In the genomic region with DNA sequence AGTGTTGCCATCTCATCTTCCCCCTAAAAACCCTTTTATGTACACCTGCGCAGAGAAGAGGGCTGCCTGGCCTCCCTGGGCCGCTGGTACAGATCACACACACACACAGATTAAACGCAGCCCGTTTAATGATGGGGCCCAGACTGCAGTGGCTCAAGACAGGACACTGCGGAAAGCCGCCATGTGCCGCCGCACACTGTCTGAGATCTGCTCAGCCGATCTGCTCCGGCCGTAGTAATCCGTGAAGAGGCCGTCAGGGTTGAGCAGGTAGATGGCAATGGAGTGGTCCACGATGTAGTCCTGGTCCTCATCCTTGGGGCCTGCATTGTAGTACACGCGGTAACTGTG, we compare ENCODE assay signal across 11 cellular contexts. TPM values are rescaled to one million over a fixed set of nuclear protein-coding genes. Genes with fewer than 3 reads are reported as not detected.
DNase-seq lines count a peak whose midpoint lies in the region; ATAC-seq and TF ChIP-seq lines count a peak whose summit lies in the region.
"Had no signal": no experiment of that assay in that cellular context is flagged by ENCODE, and none has a peak within 500 bp of the region (broad histone marks: within the 10 kb centered on the region; RNA-seq: fewer than 3 reads in every experiment).

No MANE protein-coding gene starts in this region.

- H3K4me3 ChIP-seq in rectal smooth muscle tissue (ENCODE audit: low read length) (no peak overlapping the region), tibial artery (no peak overlapping the region)

- peaks cover 22% of the 10 kb centered on the region for H3K36me3 ChIP-seq in rectal smooth muscle tissue (ENCODE audit: control insufficient read depth, insufficient read depth, low read length)
- peaks cover 32 to 58% (median 42%) of the 10 kb centered on the region in 3 donors for H3K36me3 ChIP-seq in tibial artery

- intact Hi-C loops in tibial artery (cut with DNase I; ENCODE audit: low total_unique reads), result no loop called here

- H3K27me3 ChIP-seq in rectal smooth muscle tissue (ENCODE audit: control insufficient read depth, insufficient read depth, low read length), result no peaks in the 10 kb centered on the region
- no peaks in the 10 kb centered on the region for H3K27me3 ChIP-seq in tibial artery
- H3K27me3 ChIP-seq: ascending aorta had no signal

- peak overlapping the region; percentile 33 for H3K4me3 Mint-ChIP-seq in activated naive CD4-positive, alpha-beta T cell treated with anti-CD3 and anti-CD28 coated beads, Interleukin-2, amount 10 ng/mL, durations not matched to agents 7 days and 5 days
- H3K4me3 Mint-ChIP-seq: natural killer cell had no signal

- H3K27me3 Mint-ChIP-seq in activated naive CD4-positive, alpha-beta T cell treated with anti-CD3 and anti-CD28 coated beads, Interleukin-2, amount 10 ng/mL, durations not matched to agents 7 days and 5 days, result no peaks in the 10 kb centered on the region

- H3K9me3 ChIP-seq in tibial artery, result no peaks in the 10 kb centered on the region
- H3K9me3 ChIP-seq: ascending aorta, HAP-1 had no signal

- H3K4me1 ChIP-seq in rectal smooth muscle tissue (ENCODE audit: control insufficient read depth, insufficient read depth, low read length) (peaks cover 3% of the 10 kb centered on the region), tibial artery (peaks cover 0 to 27% (median 19%) of the 10 kb centered on the region in 4 donors)

- no peak for ATAC-seq in activated naive CD4-positive, alpha-beta T cell treated with anti-CD3 and anti-CD28 coated beads, Interleukin-2, amount 50 U/mL, for 72 hours
- ATAC-seq: natural killer cell had no signal

- peak overlapping the region; percentile 28 for H3K27ac Mint-ChIP-seq in activated naive CD4-positive, alpha-beta T cell treated with anti-CD3 and anti-CD28 coated beads, Interleukin-2, amount 10 ng/mL, durations not matched to agents 7 days and 5 days
- peak overlapping the region; percentile 82 to 92 for H3K27ac Mint-ChIP-seq in activated naive CD4-positive, alpha-beta T cell treated with anti-CD3 and anti-CD28 coated beads, Interleukin-2, amount 50 U/mL, for 72 hours

- no peaks in the 10 kb centered on the region for H3K9me3 Mint-ChIP-seq in activated naive CD4-positive, alpha-beta T cell treated with anti-CD3 and anti-CD28 coated beads, Interleukin-2, amount 10 ng/mL, durations not matched to agents 7 days and 5 days
- no peaks in the 10 kb centered on the region for H3K9me3 Mint-ChIP-seq in activated naive CD4-positive, alpha-beta T cell treated with anti-CD3 and anti-CD28 coated beads, Interleukin-2, amount 50 U/mL, for 72 hours
- H3K9me3 Mint-ChIP-seq: natural killer cell had no signal

- H3K36me3 Mint-ChIP-seq in activated naive CD4-positive, alpha-beta T cell treated with anti-CD3 and anti-CD28 coated beads, Interleukin-2, amount 10 ng/mL, durations not matched to agents 7 days and 5 days, result peaks cover 18% of the 10 kb centered on the region
- H3K36me3 Mint-ChIP-seq in activated naive CD4-positive, alpha-beta T cell treated with anti-CD3 and anti-CD28 coated beads, Interleukin-2, amount 50 U/mL, for 72 hours, result peaks cover 7 to 34% of the 10 kb centered on the region in 2 donors
- H3K36me3 Mint-ChIP-seq: natural killer cell had no signal

- CTCF ChIA-PET in activated naive CD4-positive, alpha-beta T cell treated with anti-CD3 and anti-CD28 coated beads, Interleukin-2, amount 10 ng/mL, durations not matched to agents 7 days and 5 days (lab: Charles Lee), result interaction anchor here (1.1 to 2.9 kb wide), 2 partner anchors 8 to 15 kb away, joined by 4 to 16 read pairs; no protein-coding TSS in a partner anchor

- peak overlapping the region; percentile 6 for H3K9ac ChIP-seq in rectal smooth muscle tissue (ENCODE audit: low read length)

- peaks cover 29% of the 10 kb centered on the region for H3K4me1 Mint-ChIP-seq in activated naive CD4-positive, alpha-beta T cell treated with anti-CD3 and anti-CD28 coated beads, Interleukin-2, amount 10 ng/mL, durations not matched to agents 7 days and 5 days

- TF ChIP-seq CTCF in tibial artery (IDR thresholded peaks at IDR 0.05), result no peak

- DNase-seq in activated naive CD4-positive, alpha-beta T cell treated with anti-CD3 and anti-CD28 coated beads, Interleukin-2, amount 10 ng/mL, durations not matched to agents 7 days and 5 days, result no peak
- no peak for DNase-seq in activated naive CD4-positive, alpha-beta T cell treated with Interleukin-2 at 50 U/mL for 16 hours
- DNase-seq in activated naive CD4-positive, alpha-beta T cell treated with anti-CD3 and anti-CD28 coated beads, Interleukin-2, amount 50 U/mL, for 72 hours (ENCODE audit: low spot score in 2 of 2), result no peak
- no peak for DNase-seq in tibial artery
- DNase-seq in DMS53 (lab: John Stamatoyannopoulos, UW), result no peak
- DNase-seq: IMR-90, natural killer cell had no signal

- H3K27ac ChIP-seq in rectal smooth muscle tissue (ENCODE audit: low read depth, low read length), result no peak overlapping the region
- no peak overlapping the region for H3K27ac ChIP-seq in tibial artery
- H3K27ac ChIP-seq: ascending aorta had no signal

RNA-seq across cellular contexts. Expression of a gene that starts 2.0 kb away (rescaled TPM):
- total RNA-seq in activated naive CD4-positive, alpha-beta T cell treated with anti-CD3 and anti-CD28 coated beads, Interleukin-2, amount 50 U/mL, for 72 hours, result 1 to 10 TPM in 1 of 2 donors, not detected in 1; 4.8 TPM
- total RNA-seq: ascending aorta had no signal

RNA-seq across cellular contexts. Expression of a gene that starts 6.4 kb away (rescaled TPM):
- total RNA-seq in activated naive CD4-positive, alpha-beta T cell treated with anti-CD3 and anti-CD28 coated beads, Interleukin-2, amount 50 U/mL, for 72 hours, result 10 to 100 TPM; 20.8 to 74.5 TPM

RNA-seq across cellular contexts. Expression of a gene that starts 15.4 kb away (rescaled TPM):
- 100 to 1,000 TPM; 121 to 130 TPM for total RNA-seq in activated naive CD4-positive, alpha-beta T cell treated with anti-CD3 and anti-CD28 coated beads, Interleukin-2, amount 50 U/mL, for 72 hours

RNA-seq across cellular contexts. Expression of a gene that starts 15.9 kb away (rescaled TPM):
- 10 to 100 TPM; 54.2 to 76.7 TPM for total RNA-seq in activated naive CD4-positive, alpha-beta T cell treated with anti-CD3 and anti-CD28 coated beads, Interleukin-2, amount 50 U/mL, for 72 hours

RNA-seq across cellular contexts. Expression of a gene that starts 22.3 kb away (rescaled TPM):
- 10 to 100 TPM in 1 of 2 donors, 1 to 10 TPM in 1; 2.6 to 11.0 TPM for total RNA-seq in activated naive CD4-positive, alpha-beta T cell treated with anti-CD3 and anti-CD28 coated beads, Interleukin-2, amount 50 U/mL, for 72 hours
- total RNA-seq: ascending aorta, glomerular endothelial cell, IMR-90 had no signal
